ENCODE assay signal across 1 cellular context in the genomic region with DNA sequence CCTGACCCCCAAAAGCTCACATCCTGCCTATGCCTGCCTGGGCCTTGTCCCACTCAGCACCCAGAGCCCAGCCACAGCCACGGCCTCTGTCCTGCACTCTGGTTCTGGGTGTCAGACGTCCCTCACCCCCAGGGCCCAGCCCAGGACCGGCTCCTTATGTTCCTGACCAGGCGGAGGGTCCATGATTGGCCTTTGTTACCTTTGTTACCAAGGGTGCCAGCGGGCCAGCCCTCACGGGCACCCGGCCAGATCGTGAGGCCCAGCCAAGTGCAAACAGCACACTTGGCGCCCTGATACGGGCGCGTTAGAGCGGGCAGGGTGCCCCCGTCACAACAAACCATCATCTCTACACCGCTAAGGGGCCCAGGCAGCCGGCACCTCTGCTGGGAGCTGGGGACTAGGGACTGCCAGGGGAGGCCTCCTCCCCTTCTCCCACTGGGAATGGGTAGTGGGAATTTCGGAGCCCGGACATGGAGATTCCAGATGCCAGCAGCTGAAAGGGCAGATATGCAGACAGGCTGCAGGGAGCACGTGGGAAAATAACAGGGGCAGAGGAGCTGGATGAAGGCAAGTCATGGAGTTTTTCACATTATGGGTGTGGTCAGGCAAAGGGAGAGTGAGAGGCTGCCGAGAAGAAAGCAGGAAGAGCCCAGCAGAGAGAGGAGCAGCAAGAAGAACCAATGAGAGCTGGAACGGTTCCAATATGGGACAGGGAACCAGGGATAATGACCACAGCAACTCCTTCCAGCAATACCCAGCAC.
TF ChIP-seq lines count a peak whose summit lies in the region.

No MANE protein-coding gene starts in this region.

TF ChIP-seq in K562, 482 proteins besides CTCF, POLR2A, EP300 and RAD21 (continued from another document):
- TF ChIP-seq, protein P1, sequence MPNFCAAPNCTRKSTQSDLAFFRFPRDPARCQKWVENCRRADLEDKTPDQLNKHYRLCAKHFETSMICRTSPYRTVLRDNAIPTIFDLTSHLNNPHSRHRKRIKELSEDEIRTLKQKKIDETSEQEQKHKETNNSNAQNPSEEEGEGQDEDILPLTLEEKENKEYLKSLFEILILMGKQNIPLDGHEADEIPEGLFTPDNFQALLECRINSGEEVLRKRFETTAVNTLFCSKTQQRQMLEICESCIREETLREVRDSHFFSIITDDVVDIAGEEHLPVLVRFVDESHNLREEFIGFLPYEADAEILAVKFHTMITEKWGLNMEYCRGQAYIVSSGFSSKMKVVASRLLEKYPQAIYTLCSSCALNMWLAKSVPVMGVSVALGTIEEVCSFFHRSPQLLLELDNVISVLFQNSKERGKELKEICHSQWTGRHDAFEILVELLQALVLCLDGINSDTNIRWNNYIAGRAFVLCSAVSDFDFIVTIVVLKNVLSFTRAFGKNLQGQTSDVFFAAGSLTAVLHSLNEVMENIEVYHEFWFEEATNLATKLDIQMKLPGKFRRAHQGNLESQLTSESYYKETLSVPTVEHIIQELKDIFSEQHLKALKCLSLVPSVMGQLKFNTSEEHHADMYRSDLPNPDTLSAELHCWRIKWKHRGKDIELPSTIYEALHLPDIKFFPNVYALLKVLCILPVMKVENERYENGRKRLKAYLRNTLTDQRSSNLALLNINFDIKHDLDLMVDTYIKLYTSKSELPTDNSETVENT (CRISPR knock-in tag; IDR thresholded peaks at IDR 0.05), result 0 out of 2 replicates have a peak, but pooled peaks have one; percentile 13
- TF ChIP-seq SREBF2 (CRISPR knock-in tag; IDR thresholded peaks at IDR 0.05) (0 out of 2 replicates have a peak, but pooled peaks have one; percentile 34), GATAD2A (IDR thresholded peaks at IDR 0.05) (0 out of 2 replicates have a peak, but pooled peaks have one; percentile 52), GABPA (tag; conservative IDR thresholded peaks at IDR 0.05; ENCODE audit: low read depth) (no peak), EWSR1 (IDR thresholded peaks at IDR 0.05; ENCODE audit: borderline replicate concordance, low read depth, partially characterized antibody) (no peak), ARNT (IDR thresholded peaks at IDR 0.05) (peak in 1 of 2 experiments; percentile 58; a peak in 1 of 4 replicates), ZFP36 (IDR thresholded peaks at IDR 0.05; ENCODE audit: low read depth, low read length, partially characterized antibody) (no peak), EZH2 (IDR thresholded peaks at IDR 0.05; ENCODE audit: borderline replicate concordance, low read depth, low read length) (no peak), ARID2 (IDR thresholded peaks at IDR 0.05) (no peak), SIX5 (IDR thresholded peaks at IDR 0.05; ENCODE audit: borderline replicate concordance in 1 of 2, insufficient read depth in 1 of 2, low read depth in 1 of 2, low read length in 2 of 2) (no peak), FUS (optimal IDR thresholded peaks at IDR 0.05; ENCODE audit: low read depth, low read length) (no peak), ZNF77 (CRISPR knock-in tag; IDR thresholded peaks at IDR 0.05) (0 out of 2 replicates have a peak, but pooled peaks have one; percentile 50), MTA3 (IDR thresholded peaks at IDR 0.05; ENCODE audit: borderline replicate concordance) (0 out of 2 replicates have a peak, but pooled peaks have one; percentile 34), TCFL5 (CRISPR knock-in tag; conservative IDR thresholded peaks at IDR 0.05) (no peak), ZNF140 (CRISPR knock-in tag; IDR thresholded peaks at IDR 0.05) (no peak), ZNF12 (CRISPR knock-in tag; IDR thresholded peaks at IDR 0.05) (0 out of 2 replicates have a peak, but pooled peaks have one; percentile 18)
- TF ChIP-seq, protein P2, sequence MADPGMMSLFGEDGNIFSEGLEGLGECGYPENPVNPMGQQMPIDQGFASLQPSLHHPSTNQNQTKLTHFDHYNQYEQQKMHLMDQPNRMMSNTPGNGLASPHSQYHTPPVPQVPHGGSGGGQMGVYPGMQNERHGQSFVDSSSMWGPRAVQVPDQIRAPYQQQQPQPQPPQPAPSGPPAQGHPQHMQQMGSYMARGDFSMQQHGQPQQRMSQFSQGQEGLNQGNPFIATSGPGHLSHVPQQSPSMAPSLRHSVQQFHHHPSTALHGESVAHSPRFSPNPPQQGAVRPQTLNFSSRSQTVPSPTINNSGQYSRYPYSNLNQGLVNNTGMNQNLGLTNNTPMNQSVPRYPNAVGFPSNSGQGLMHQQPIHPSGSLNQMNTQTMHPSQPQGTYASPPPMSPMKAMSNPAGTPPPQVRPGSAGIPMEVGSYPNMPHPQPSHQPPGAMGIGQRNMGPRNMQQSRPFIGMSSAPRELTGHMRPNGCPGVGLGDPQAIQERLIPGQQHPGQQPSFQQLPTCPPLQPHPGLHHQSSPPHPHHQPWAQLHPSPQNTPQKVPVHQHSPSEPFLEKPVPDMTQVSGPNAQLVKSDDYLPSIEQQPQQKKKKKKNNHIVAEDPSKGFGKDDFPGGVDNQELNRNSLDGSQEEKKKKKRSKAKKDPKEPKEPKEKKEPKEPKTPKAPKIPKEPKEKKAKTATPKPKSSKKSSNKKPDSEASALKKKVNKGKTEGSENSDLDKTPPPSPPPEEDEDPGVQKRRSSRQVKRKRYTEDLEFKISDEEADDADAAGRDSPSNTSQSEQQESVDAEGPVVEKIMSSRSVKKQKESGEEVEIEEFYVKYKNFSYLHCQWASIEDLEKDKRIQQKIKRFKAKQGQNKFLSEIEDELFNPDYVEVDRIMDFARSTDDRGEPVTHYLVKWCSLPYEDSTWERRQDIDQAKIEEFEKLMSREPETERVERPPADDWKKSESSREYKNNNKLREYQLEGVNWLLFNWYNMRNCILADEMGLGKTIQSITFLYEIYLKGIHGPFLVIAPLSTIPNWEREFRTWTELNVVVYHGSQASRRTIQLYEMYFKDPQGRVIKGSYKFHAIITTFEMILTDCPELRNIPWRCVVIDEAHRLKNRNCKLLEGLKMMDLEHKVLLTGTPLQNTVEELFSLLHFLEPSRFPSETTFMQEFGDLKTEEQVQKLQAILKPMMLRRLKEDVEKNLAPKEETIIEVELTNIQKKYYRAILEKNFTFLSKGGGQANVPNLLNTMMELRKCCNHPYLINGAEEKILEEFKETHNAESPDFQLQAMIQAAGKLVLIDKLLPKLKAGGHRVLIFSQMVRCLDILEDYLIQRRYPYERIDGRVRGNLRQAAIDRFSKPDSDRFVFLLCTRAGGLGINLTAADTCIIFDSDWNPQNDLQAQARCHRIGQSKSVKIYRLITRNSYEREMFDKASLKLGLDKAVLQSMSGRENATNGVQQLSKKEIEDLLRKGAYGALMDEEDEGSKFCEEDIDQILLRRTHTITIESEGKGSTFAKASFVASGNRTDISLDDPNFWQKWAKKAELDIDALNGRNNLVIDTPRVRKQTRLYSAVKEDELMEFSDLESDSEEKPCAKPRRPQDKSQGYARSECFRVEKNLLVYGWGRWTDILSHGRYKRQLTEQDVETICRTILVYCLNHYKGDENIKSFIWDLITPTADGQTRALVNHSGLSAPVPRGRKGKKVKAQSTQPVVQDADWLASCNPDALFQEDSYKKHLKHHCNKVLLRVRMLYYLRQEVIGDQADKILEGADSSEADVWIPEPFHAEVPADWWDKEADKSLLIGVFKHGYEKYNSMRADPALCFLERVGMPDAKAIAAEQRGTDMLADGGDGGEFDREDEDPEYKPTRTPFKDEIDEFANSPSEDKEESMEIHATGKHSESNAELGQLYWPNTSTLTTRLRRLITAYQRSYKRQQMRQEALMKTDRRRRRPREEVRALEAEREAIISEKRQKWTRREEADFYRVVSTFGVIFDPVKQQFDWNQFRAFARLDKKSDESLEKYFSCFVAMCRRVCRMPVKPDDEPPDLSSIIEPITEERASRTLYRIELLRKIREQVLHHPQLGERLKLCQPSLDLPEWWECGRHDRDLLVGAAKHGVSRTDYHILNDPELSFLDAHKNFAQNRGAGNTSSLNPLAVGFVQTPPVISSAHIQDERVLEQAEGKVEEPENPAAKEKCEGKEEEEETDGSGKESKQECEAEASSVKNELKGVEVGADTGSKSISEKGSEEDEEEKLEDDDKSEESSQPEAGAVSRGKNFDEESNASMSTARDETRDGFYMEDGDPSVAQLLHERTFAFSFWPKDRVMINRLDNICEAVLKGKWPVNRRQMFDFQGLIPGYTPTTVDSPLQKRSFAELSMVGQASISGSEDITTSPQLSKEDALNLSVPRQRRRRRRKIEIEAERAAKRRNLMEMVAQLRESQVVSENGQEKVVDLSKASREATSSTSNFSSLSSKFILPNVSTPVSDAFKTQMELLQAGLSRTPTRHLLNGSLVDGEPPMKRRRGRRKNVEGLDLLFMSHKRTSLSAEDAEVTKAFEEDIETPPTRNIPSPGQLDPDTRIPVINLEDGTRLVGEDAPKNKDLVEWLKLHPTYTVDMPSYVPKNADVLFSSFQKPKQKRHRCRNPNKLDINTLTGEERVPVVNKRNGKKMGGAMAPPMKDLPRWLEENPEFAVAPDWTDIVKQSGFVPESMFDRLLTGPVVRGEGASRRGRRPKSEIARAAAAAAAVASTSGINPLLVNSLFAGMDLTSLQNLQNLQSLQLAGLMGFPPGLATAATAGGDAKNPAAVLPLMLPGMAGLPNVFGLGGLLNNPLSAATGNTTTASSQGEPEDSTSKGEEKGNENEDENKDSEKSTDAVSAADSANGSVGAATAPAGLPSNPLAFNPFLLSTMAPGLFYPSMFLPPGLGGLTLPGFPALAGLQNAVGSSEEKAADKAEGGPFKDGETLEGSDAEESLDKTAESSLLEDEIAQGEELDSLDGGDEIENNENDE (IDR thresholded peaks at IDR 0.05; ENCODE audit: low read depth, low read length), result no peak
- TF ChIP-seq, protein P3, sequence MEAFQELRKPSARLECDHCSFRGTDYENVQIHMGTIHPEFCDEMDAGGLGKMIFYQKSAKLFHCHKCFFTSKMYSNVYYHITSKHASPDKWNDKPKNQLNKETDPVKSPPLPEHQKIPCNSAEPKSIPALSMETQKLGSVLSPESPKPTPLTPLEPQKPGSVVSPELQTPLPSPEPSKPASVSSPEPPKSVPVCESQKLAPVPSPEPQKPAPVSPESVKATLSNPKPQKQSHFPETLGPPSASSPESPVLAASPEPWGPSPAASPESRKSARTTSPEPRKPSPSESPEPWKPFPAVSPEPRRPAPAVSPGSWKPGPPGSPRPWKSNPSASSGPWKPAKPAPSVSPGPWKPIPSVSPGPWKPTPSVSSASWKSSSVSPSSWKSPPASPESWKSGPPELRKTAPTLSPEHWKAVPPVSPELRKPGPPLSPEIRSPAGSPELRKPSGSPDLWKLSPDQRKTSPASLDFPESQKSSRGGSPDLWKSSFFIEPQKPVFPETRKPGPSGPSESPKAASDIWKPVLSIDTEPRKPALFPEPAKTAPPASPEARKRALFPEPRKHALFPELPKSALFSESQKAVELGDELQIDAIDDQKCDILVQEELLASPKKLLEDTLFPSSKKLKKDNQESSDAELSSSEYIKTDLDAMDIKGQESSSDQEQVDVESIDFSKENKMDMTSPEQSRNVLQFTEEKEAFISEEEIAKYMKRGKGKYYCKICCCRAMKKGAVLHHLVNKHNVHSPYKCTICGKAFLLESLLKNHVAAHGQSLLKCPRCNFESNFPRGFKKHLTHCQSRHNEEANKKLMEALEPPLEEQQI (IDR thresholded peaks at IDR 0.05), result no peak
TF ChIP-seq in K562: peak in this region for 30.
